ENCODE assay signal across 11 cellular contexts in the genomic region with DNA sequence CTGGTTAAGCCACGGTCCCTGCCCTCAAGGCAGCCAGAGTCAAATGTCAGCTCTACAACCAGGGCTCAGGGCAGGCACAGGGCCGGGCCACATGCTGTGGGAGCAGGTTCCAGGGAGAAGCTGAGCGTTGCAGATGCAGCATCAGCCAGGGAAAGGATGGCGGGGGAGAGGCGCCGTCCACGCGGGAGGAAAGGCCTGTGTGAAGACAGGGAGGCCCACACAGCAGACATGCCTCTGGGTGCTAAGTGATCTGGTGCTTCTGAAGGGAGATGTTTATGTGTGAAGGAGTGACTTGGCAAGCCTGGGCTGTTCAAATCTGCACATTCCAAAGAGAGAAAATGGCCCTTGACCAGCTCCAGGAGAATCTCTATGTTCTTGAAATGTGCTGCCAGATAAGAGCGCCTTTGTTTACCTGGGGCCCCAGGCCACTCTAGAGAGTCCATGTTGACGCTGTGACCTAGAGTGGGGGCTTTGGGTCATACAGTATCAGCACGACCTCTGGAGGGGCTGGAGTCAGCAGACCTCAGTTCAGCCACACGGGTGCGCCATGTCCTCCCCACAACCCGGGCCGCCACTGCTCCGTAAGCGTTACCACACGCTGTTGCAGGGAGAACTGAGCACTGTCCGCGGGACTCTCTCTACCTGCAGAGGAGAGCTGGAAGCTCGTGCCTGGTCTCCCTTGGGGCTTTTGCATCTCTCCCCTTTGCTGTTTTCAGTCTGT. TPM values are rescaled to one million over a fixed set of nuclear protein-coding genes. Genes with fewer than 3 reads are reported as not detected.
DNase-seq lines count a peak whose midpoint lies in the region; ATAC-seq and TF ChIP-seq lines count a peak whose summit lies in the region.
"Had no signal": no experiment of that assay in that cellular context is flagged by ENCODE, and none has a peak within 500 bp of the region (broad histone marks: within the 10 kb centered on the region; RNA-seq: fewer than 3 reads in every experiment).

No MANE protein-coding gene starts in this region.

- H3K4me3 Mint-ChIP-seq in activated CD8-positive, alpha-beta T cell treated with anti-CD3 and anti-CD28 coated beads for 36 hours, result no peak overlapping the region
- H3K4me3 Mint-ChIP-seq in activated CD8-positive, alpha-beta T cell treated with anti-CD3 and anti-CD28 coated beads, Interleukin-2, amount 10 ng/mL, durations not matched to agents 7 days and 5 days, result no peak overlapping the region
- H3K4me3 Mint-ChIP-seq in stimulated activated effector memory CD8-positive, alpha-beta T cell treated with anti-CD3 and anti-CD28 coated beads, Interleukin-12 subunit alpha, Interleukin-12 subunit beta, amount 100 ng/mL, for 72 hours, result peak overlapping the region; percentile 65
- H3K4me3 Mint-ChIP-seq: central memory CD8-positive, alpha-beta T cell had no signal

- peaks cover 65% of the 10 kb centered on the region for H3K36me3 ChIP-seq in OCI-LY3 (replicated peaks; ENCODE audit: low read depth, low read length)

- peaks cover 77% of the 10 kb centered on the region for H3K79me2 ChIP-seq in OCI-LY3 (ENCODE audit: low read length)

- peak overlapping the region; percentile 95 for H3K27ac ChIP-seq in OCI-LY3 (ENCODE audit: low read length)

- H3K9me3 ChIP-seq in OCI-LY3 (ENCODE audit: insufficient read depth, low read length), result no peaks in the 10 kb centered on the region

- CTCF ChIA-PET in activated CD8-positive, alpha-beta T cell treated with anti-CD3 and anti-CD28 coated beads for 36 hours (lab: Charles Lee), result interaction anchor here (0.6 to 1.8 kb wide), 5 partner anchors 16 to 223 kb away, joined by 3 to 7 read pairs (median 3); a partner anchor contains a TSS
- CTCF ChIA-PET in activated CD8-positive, alpha-beta T cell treated with anti-CD3 and anti-CD28 coated beads, Interleukin-2, amount 10 ng/mL, durations not matched to agents 7 days and 5 days (lab: Charles Lee), result interaction anchor here (2.3 kb wide), 1 partner anchor 15 kb away, joined by 6 read pairs; no protein-coding TSS in a partner anchor

- H3K27me3 ChIP-seq in OCI-LY3 (ENCODE audit: low read depth, low read length), result no peaks in the 10 kb centered on the region

- TF ChIP-seq CTCF in activated CD8-positive, alpha-beta T cell treated with anti-CD3 and anti-CD28 coated beads for 36 hours (IDR thresholded peaks at IDR 0.05), result no peak
- TF ChIP-seq CTCF in OCI-LY3 (IDR thresholded peaks at IDR 0.05; ENCODE audit: low read depth, low read length), result peak; percentile 54
- TF ChIP-seq CTCF in fibroblast of villous mesenchyme (IDR thresholded peaks at IDR 0.05; ENCODE audit: insufficient read depth, low read depth, low read length), result no peak

- ATAC-seq in activated CD8-positive, alpha-beta T cell treated with anti-CD3 and anti-CD28 coated beads for 36 hours, result no peak
- ATAC-seq in activated CD8-positive, alpha-beta T cell treated with anti-CD3 and anti-CD28 coated beads, Interleukin-2, amount 10 ng/mL, durations not matched to agents 7 days and 5 days, result no peak
- no peak for ATAC-seq in stimulated activated effector memory CD8-positive, alpha-beta T cell treated with anti-CD3 and anti-CD28 coated beads, Interleukin-12 subunit alpha, Interleukin-12 subunit beta, amount 100 ng/mL, for 72 hours
- ATAC-seq: stimulated activated naive CD8-positive, alpha-beta T cell treated with anti-CD3 and anti-CD28 coated beads, Interleukin-15, Interleukin-2, amounts not matched to agents 100 U/mL and 50 U/mL, for 24 hours had no signal

- no peaks in the 10 kb centered on the region for H3K27me3 Mint-ChIP-seq in activated CD8-positive, alpha-beta T cell treated with anti-CD3 and anti-CD28 coated beads for 36 hours
- H3K27me3 Mint-ChIP-seq in activated CD8-positive, alpha-beta T cell treated with anti-CD3 and anti-CD28 coated beads, Interleukin-2, amount 10 ng/mL, durations not matched to agents 7 days and 5 days (ENCODE audit: low read depth), result no peaks in the 10 kb centered on the region
- H3K27me3 Mint-ChIP-seq: central memory CD8-positive, alpha-beta T cell had no signal

- H3K4me1 ChIP-seq in OCI-LY3 (ENCODE audit: low read length), result peaks cover 80% of the 10 kb centered on the region

- H3K27ac Mint-ChIP-seq in activated CD8-positive, alpha-beta T cell treated with anti-CD3 and anti-CD28 coated beads for 36 hours, result peak overlapping the region; percentile 88
- no peak overlapping the region for H3K27ac Mint-ChIP-seq in activated CD8-positive, alpha-beta T cell treated with anti-CD3 and anti-CD28 coated beads, Interleukin-2, amount 10 ng/mL, durations not matched to agents 7 days and 5 days
- H3K27ac Mint-ChIP-seq in stimulated activated effector memory CD8-positive, alpha-beta T cell treated with anti-CD3 and anti-CD28 coated beads, Interleukin-12 subunit alpha, Interleukin-12 subunit beta, amount 100 ng/mL, for 72 hours, result peak overlapping the region; percentile 88

- no peaks in the 10 kb centered on the region for H3K9me3 Mint-ChIP-seq in activated CD8-positive, alpha-beta T cell treated with anti-CD3 and anti-CD28 coated beads for 36 hours
- H3K9me3 Mint-ChIP-seq in activated CD8-positive, alpha-beta T cell treated with anti-CD3 and anti-CD28 coated beads, Interleukin-2, amount 10 ng/mL, durations not matched to agents 7 days and 5 days (ENCODE audit: insufficient read depth), result no peaks in the 10 kb centered on the region
- no peaks in the 10 kb centered on the region for H3K9me3 Mint-ChIP-seq in stimulated activated effector memory CD8-positive, alpha-beta T cell treated with anti-CD3 and anti-CD28 coated beads, Interleukin-12 subunit alpha, Interleukin-12 subunit beta, amount 100 ng/mL, for 72 hours
- H3K9me3 Mint-ChIP-seq: central memory CD8-positive, alpha-beta T cell had no signal

- H4K20me1 ChIP-seq in OCI-LY3 (ENCODE audit: insufficient read depth, low read length), result no peaks in the 10 kb centered on the region

- peak overlapping the region; percentile 3; the same call in 1 of the 2 replicates for H3K9ac ChIP-seq in OCI-LY3 (ENCODE audit: low read length)

- H3K4me3 ChIP-seq in OCI-LY3 (ENCODE audit: low read length) (no peak overlapping the region), fibroblast of villous mesenchyme (ENCODE audit: low read depth, low read length) (no peak overlapping the region)

- POLR2A ChIA-PET in activated CD8-positive, alpha-beta T cell treated with anti-CD3 and anti-CD28 coated beads for 36 hours (lab: Charles Lee), result interaction anchor here (1.1 to 13.2 kb wide), 4 partner anchors 9 to 21 kb away, joined by 4 to 167 read pairs (median 32); a partner anchor contains a TSS
- POLR2A ChIA-PET in activated CD8-positive, alpha-beta T cell treated with anti-CD3 and anti-CD28 coated beads, Interleukin-2, amount 10 ng/mL, durations not matched to agents 7 days and 5 days (lab: Charles Lee), result interaction anchor here (1.1 kb wide), 1 partner anchor 16 kb away, joined by 3 read pairs; a partner anchor contains a TSS

- intact Hi-C loops in activated CD8-positive, alpha-beta T cell treated with anti-CD3 and anti-CD28 coated beads for 36 hours (cut with micrococcal nuclease), result no loop called here

- H3K36me3 Mint-ChIP-seq in activated CD8-positive, alpha-beta T cell treated with anti-CD3 and anti-CD28 coated beads for 36 hours (ENCODE audit: low read depth), result peaks cover 74% of the 10 kb centered on the region
- H3K36me3 Mint-ChIP-seq in activated CD8-positive, alpha-beta T cell treated with anti-CD3 and anti-CD28 coated beads, Interleukin-2, amount 10 ng/mL, durations not matched to agents 7 days and 5 days (ENCODE audit: low read depth), result peaks cover 70% of the 10 kb centered on the region
- H3K36me3 Mint-ChIP-seq in stimulated activated effector memory CD8-positive, alpha-beta T cell treated with anti-CD3 and anti-CD28 coated beads, Interleukin-12 subunit alpha, Interleukin-12 subunit beta, amount 100 ng/mL, for 72 hours, result peaks cover 99% of the 10 kb centered on the region

- H3K4me1 Mint-ChIP-seq in activated CD8-positive, alpha-beta T cell treated with anti-CD3 and anti-CD28 coated beads for 36 hours (ENCODE audit: low read depth), result peaks cover 62% of the 10 kb centered on the region
- H3K4me1 Mint-ChIP-seq in activated CD8-positive, alpha-beta T cell treated with anti-CD3 and anti-CD28 coated beads, Interleukin-2, amount 10 ng/mL, durations not matched to agents 7 days and 5 days (ENCODE audit: low read depth), result peaks cover 34% of the 10 kb centered on the region
- peaks cover 71% of the 10 kb centered on the region for H3K4me1 Mint-ChIP-seq in stimulated activated effector memory CD8-positive, alpha-beta T cell treated with anti-CD3 and anti-CD28 coated beads, Interleukin-12 subunit alpha, Interleukin-12 subunit beta, amount 100 ng/mL, for 72 hours

- peak overlapping the region; percentile 16; the same call in 1 of the 2 replicates for H3K4me2 ChIP-seq in OCI-LY3 (ENCODE audit: low read length)

- no peak overlapping the region for H2AFZ ChIP-seq in OCI-LY3 (ENCODE audit: low read depth, low read length)

- DNase-seq in activated CD8-positive, alpha-beta T cell treated with anti-CD3 and anti-CD28 coated beads for 36 hours, result no peak
- DNase-seq in activated CD8-positive, alpha-beta T cell treated with anti-CD3 and anti-CD28 coated beads, Interleukin-2, amount 10 ng/mL, durations not matched to agents 7 days and 5 days, result no peak
- DNase-seq in fibroblast of villous mesenchyme (ENCODE audit: low read depth) (peak; percentile 30), HT-29 (ENCODE audit: low spot score) (no peak), NCI-H187 treated with DMSO at 0.1 percent for 48 hours (lab: John Stamatoyannopoulos, UW) (no peak), DMS114 treated with DMSO at 0.1 percent for 48 hours (lab: John Stamatoyannopoulos, UW; ENCODE audit: unreplicated experiment) (no peak)
- no peak for DNase-seq in stimulated activated effector memory CD8-positive, alpha-beta T cell treated with anti-CD3 and anti-CD28 coated beads, Interleukin-12 subunit alpha, Interleukin-12 subunit beta, amount 100 ng/mL, for 72 hours (ENCODE audit: low spot score in 2 of 2)
- DNase-seq: kidney glomerular epithelial cell; stimulated activated naive CD8-positive, alpha-beta T cell treated with anti-CD3 and anti-CD28 coated beads, Interleukin-15, Interleukin-2, amounts not matched to agents 100 U/mL and 50 U/mL, for 24 hours had no signal

RNA-seq across cellular contexts. Expression of a gene that starts 15.9 kb away (rescaled TPM):
- 10 to 100 TPM; 11.8 TPM for total RNA-seq in activated CD8-positive, alpha-beta T cell treated with anti-CD3 and anti-CD28 coated beads for 36 hours
- 1 to 10 TPM; 7.1 to 9.3 TPM for total RNA-seq in activated CD8-positive, alpha-beta T cell treated with anti-CD3 and anti-CD28 coated beads, Interleukin-2, amount 10 ng/mL, durations not matched to agents 7 days and 5 days
- 8.2 and 9.0 TPM in 2 replicates for total RNA-seq in fibroblast of villous mesenchyme
- 32.2 and 32.8 TPM in 2 replicates for total RNA-seq in HT-29 (2014; rRNA removed; shearing (Covaris generic))

RNA-seq across cellular contexts. Expression of a gene that starts 16.2 kb away (rescaled TPM):
- total RNA-seq in activated CD8-positive, alpha-beta T cell treated with anti-CD3 and anti-CD28 coated beads for 36 hours, result 100 to 1,000 TPM; 113 to 119 TPM
- 100 to 1,000 TPM; 116 to 122 TPM for total RNA-seq in activated CD8-positive, alpha-beta T cell treated with anti-CD3 and anti-CD28 coated beads, Interleukin-2, amount 10 ng/mL, durations not matched to agents 7 days and 5 days
- total RNA-seq in fibroblast of villous mesenchyme, result 25.8 and 43.2 TPM in 2 replicates
- total RNA-seq in HT-29 (2014; rRNA removed; shearing (Covaris generic)), result 133 TPM in 2 replicates

RNA-seq across cellular contexts. Expression of a gene that starts 16.4 kb away (rescaled TPM):
- total RNA-seq in activated CD8-positive, alpha-beta T cell treated with anti-CD3 and anti-CD28 coated beads for 36 hours, result 10 to 100 TPM; 16.1 to 16.2 TPM
- 1 to 10 TPM; 1.2 to 1.6 TPM for total RNA-seq in activated CD8-positive, alpha-beta T cell treated with anti-CD3 and anti-CD28 coated beads, Interleukin-2, amount 10 ng/mL, durations not matched to agents 7 days and 5 days
- total RNA-seq in fibroblast of villous mesenchyme, result 0.43 and 0.64 TPM in 2 replicates
- 1.1 and 2.3 TPM in 2 replicates for total RNA-seq in HT-29 (2014; rRNA removed; shearing (Covaris generic))

RNA-seq across cellular contexts. Expression of a gene that starts 35.6 kb away (rescaled TPM):
- 10 to 100 TPM; 26.6 to 26.8 TPM for total RNA-seq in activated CD8-positive, alpha-beta T cell treated with anti-CD3 and anti-CD28 coated beads for 36 hours
- 10 to 100 TPM; 28.6 to 30.8 TPM for total RNA-seq in activated CD8-positive, alpha-beta T cell treated with anti-CD3 and anti-CD28 coated beads, Interleukin-2, amount 10 ng/mL, durations not matched to agents 7 days and 5 days
- 23.3 and 27.4 TPM in 2 replicates for total RNA-seq in fibroblast of villous mesenchyme
- 34.5 and 38.4 TPM in 2 replicates for total RNA-seq in HT-29 (2014; rRNA removed; shearing (Covaris generic))

RNA-seq across cellular contexts. Expression of a gene that starts 36.0 kb away (rescaled TPM):
- total RNA-seq in activated CD8-positive, alpha-beta T cell treated with anti-CD3 and anti-CD28 coated beads for 36 hours, result 10 to 100 TPM; 17.5 to 19.5 TPM
- 10 to 100 TPM; 15.6 to 16.4 TPM for total RNA-seq in activated CD8-positive, alpha-beta T cell treated with anti-CD3 and anti-CD28 coated beads, Interleukin-2, amount 10 ng/mL, durations not matched to agents 7 days and 5 days
- 11.9 and 12.5 TPM in 2 replicates for total RNA-seq in fibroblast of villous mesenchyme
- total RNA-seq in HT-29 (2014; rRNA removed; shearing (Covaris generic)), result 89.9 and 96.4 TPM in 2 replicates
